ENCODE assay signal across 7 cellular contexts in genomic region chr17:30706004-30706403, GRCh38.
DNase-seq lines count a peak whose midpoint lies in the region; FAIRE-seq and TF ChIP-seq lines count a peak whose summit lies in the region.
"Not testable (repeated sequence)": the region's sequence is repeated elsewhere in the genome, so short reads cannot be mapped to it uniquely, and the experiment has no call there.

No MANE protein-coding gene starts in this region.

- POLR2A ChIA-PET in CD4-positive, alpha-beta memory T cell (lab: Charles Lee; ENCODE audit: partially characterized antibody) = not testable (repeated sequence)

- H3K36me3 ChIP-seq in CD4-positive, alpha-beta memory T cell (ENCODE audit: insufficient read depth, low read length); osteoblast (ENCODE audit: insufficient read depth, low read length): not testable (repeated sequence)

- H3K36me3 Mint-ChIP-seq in CD4-positive, alpha-beta memory T cell; activated naive CD4-positive, alpha-beta T cell treated with anti-CD3 and anti-CD28 coated beads, Interleukin-2, amount 50 U/mL, for 24 hours: not testable (repeated sequence)

- not testable (repeated sequence) for TF ChIP-seq POLR2A in GM12891 (IDR thresholded peaks at IDR 0.05; ENCODE audit: low read depth, low read length)

- H3K27ac ChIP-seq in CD4-positive, alpha-beta memory T cell (ENCODE audit: low read depth, low read length); osteoblast (ENCODE audit: low read depth, low read length): not testable (repeated sequence)

- H3K4me1 ChIP-seq in CD4-positive, alpha-beta memory T cell (ENCODE audit: insufficient read depth, low read length) = peaks cover 15% of the 10 kb centered on the region
- H3K4me1 ChIP-seq in osteoblast (ENCODE audit: insufficient read depth, low read length) = not testable (repeated sequence)

- not testable (repeated sequence) for H2AFZ ChIP-seq in osteoblast (ENCODE audit: low read length)

- peak overlapping the region in 6 of 8 donors; percentile 17 to 62 (median 45) for H3K4me3 Mint-ChIP-seq in CD4-positive, alpha-beta memory T cell
- H3K4me3 Mint-ChIP-seq in activated naive CD4-positive, alpha-beta T cell treated with anti-CD3 and anti-CD28 coated beads, Interleukin-2, amount 50 U/mL, for 24 hours = peak overlapping the region; percentile 61

- H3K27ac Mint-ChIP-seq in CD4-positive, alpha-beta memory T cell = not testable (repeated sequence)
- H3K27ac Mint-ChIP-seq in activated naive CD4-positive, alpha-beta T cell treated with anti-CD3 and anti-CD28 coated beads, Interleukin-2, amount 50 U/mL, for 24 hours = peak overlapping the region; percentile 59

- not testable (repeated sequence) for H3K27me3 Mint-ChIP-seq in CD4-positive, alpha-beta memory T cell; activated naive CD4-positive, alpha-beta T cell treated with anti-CD3 and anti-CD28 coated beads, Interleukin-2, amount 50 U/mL, for 24 hours

- CTCF ChIA-PET in CD4-positive, alpha-beta memory T cell (lab: Charles Lee; ENCODE audit: partially characterized antibody) = not testable (repeated sequence)

- not testable (repeated sequence) for H3K27me3 ChIP-seq in CD4-positive, alpha-beta memory T cell (ENCODE audit: insufficient read depth, low read length)
- H3K27me3 ChIP-seq in osteoblast (ENCODE audit: insufficient read depth, low read length) = peaks cover 19% of the 10 kb centered on the region

- peak; percentile 67 for FAIRE-seq in GM12891 (lab: Jason Lieb, UNC)

- not testable (repeated sequence) for TF ChIP-seq CTCF in osteoblast (IDR thresholded peaks at IDR 0.05; ENCODE audit: extremely low read depth, low read depth, low read length)

- intact Hi-C loops in CD4-positive, alpha-beta memory T cell (cut with micrococcal nuclease) = not testable (repeated sequence)

- peaks cover 15 to 37% (median 24%) of the 10 kb centered on the region in 4 donors for H3K4me1 Mint-ChIP-seq in CD4-positive, alpha-beta memory T cell
- H3K4me1 Mint-ChIP-seq in activated naive CD4-positive, alpha-beta T cell treated with anti-CD3 and anti-CD28 coated beads, Interleukin-2, amount 50 U/mL, for 24 hours = peaks cover 25% of the 10 kb centered on the region

- not testable (repeated sequence) for H3K79me2 ChIP-seq in osteoblast (ENCODE audit: insufficient read depth, low read length)

- not testable (repeated sequence) for DNase-seq in CD4-positive, alpha-beta memory T cell; GM12891 (ENCODE audit: insufficient read length, low spot score)
- DNase-seq in NCI-H2227 (lab: John Stamatoyannopoulos, UW; ENCODE audit: unreplicated experiment) = peak; percentile 27
- peak; percentile 9 for DNase-seq in dermis blood vessel endothelial cell
- DNase-seq in left kidney (ENCODE audit: low read depth, low spot score) = peak; percentile 68
- DNase-seq in osteoblast (ENCODE audit: insufficient read length, low spot score, missing footprints) = peak; percentile 68

- not testable (repeated sequence) for H3K4me3 ChIP-seq in CD4-positive, alpha-beta memory T cell (ENCODE audit: low read length in 2 of 2); osteoblast (ENCODE audit: insufficient read depth, low read length)

- H3K9me3 ChIP-seq in CD4-positive, alpha-beta memory T cell (ENCODE audit: control insufficient read depth in 1 of 2, low read length in 2 of 2); osteoblast (ENCODE audit: low read depth, low read length): not testable (repeated sequence)

- not testable (repeated sequence) for H3K9me3 Mint-ChIP-seq in CD4-positive, alpha-beta memory T cell; activated naive CD4-positive, alpha-beta T cell treated with anti-CD3 and anti-CD28 coated beads, Interleukin-2, amount 50 U/mL, for 24 hours

- not testable (repeated sequence) for H4K20me1 ChIP-seq in osteoblast (ENCODE audit: insufficient read depth, low read length)

- H3K4me2 ChIP-seq in osteoblast (ENCODE audit: insufficient read depth, low read length) = not testable (repeated sequence)
